ENCODE assay signal across 8 cellular contexts in genomic region chr3:139343895-139344856, GRCh38. TPM values are rescaled to one million over a fixed set of nuclear protein-coding genes. Genes with fewer than 3 reads are reported as not detected.
DNase-seq lines count a peak whose midpoint lies in the region; ATAC-seq and TF ChIP-seq lines count a peak whose summit lies in the region.

Gene MRPS22 (plus strand): TSS chr3:139344020. CDS start chr3:139344027, 7 bp downstream.

- H3K27me3 ChIP-seq in endodermal cell (ENCODE audit: control insufficient read depth, insufficient read depth, low read length, poor library complexity, severe bottlenecking) (peaks cover 34% of the 10 kb centered on the region), mesendoderm (ENCODE audit: insufficient read depth, low read length, poor library complexity) (no peaks in the 10 kb centered on the region)

- no peak within 1 kb of the TSS for H3K4ac ChIP-seq in mesendoderm (ENCODE audit: low read depth, low read length)

- peaks cover 12% of the 10 kb centered on the region for H3K79me1 ChIP-seq in mesendoderm (ENCODE audit: low read length)

- H3K9me3 Mint-ChIP-seq in endodermal cell = no peaks in the 10 kb centered on the region

- ATAC-seq in GM21360 (IDR thresholded peaks at IDR 0.05; ENCODE audit: unreplicated experiment) = peak; percentile 95

- H3K9ac ChIP-seq in endodermal cell (ENCODE audit: extremely low read depth, low read length, poor library complexity, severe bottlenecking) (peak within 1 kb of the TSS; percentile 82), mesendoderm (ENCODE audit: low read length) (peak within 1 kb of the TSS; percentile 90)

- H3K27me3 Mint-ChIP-seq in endodermal cell (ENCODE audit: insufficient read depth) = peaks cover 35% of the 10 kb centered on the region

- H3K36me3 ChIP-seq in endodermal cell (ENCODE audit: control insufficient read depth, insufficient read depth, low read length) (peaks cover 24% of the 10 kb centered on the region), mesendoderm (ENCODE audit: control insufficient read depth, insufficient read depth, low read length) (no peaks in the 10 kb centered on the region)

- H3K4me3 ChIP-seq in endodermal cell (ENCODE audit: low read length) = peak within 1 kb of the TSS; percentile 88
- H3K4me3 ChIP-seq in mesendoderm (ENCODE audit: low read length) = peak within 1 kb of the TSS; percentile 93

- H4K8ac ChIP-seq in mesendoderm (ENCODE audit: low read depth, low read length) = peak within 1 kb of the TSS; percentile 57

- no peak within 1 kb of the TSS for H4K5ac ChIP-seq in mesendoderm (ENCODE audit: low read length)

- H3K4me1 ChIP-seq in endodermal cell (ENCODE audit: control insufficient read depth, insufficient read depth, low read length) (peaks cover 8% of the 10 kb centered on the region), mesendoderm (ENCODE audit: control insufficient read depth, low read depth, low read length) (peaks cover 4% of the 10 kb centered on the region)

- H3K4me1 Mint-ChIP-seq in endodermal cell = peaks cover 3% of the 10 kb centered on the region

- no peak within 1 kb of the TSS for H3K23ac ChIP-seq in mesendoderm (ENCODE audit: low read length)

- H3K18ac ChIP-seq in mesendoderm (ENCODE audit: low read length) = no peak within 1 kb of the TSS

- H2BK5ac ChIP-seq in mesendoderm (ENCODE audit: low read length) = peak within 1 kb of the TSS; percentile 23

- DNase-seq in COLO668 (lab: John Stamatoyannopoulos, UW; ENCODE audit: unreplicated experiment) (peak; percentile 68), HT1080 (ENCODE audit: low read depth) (peak; percentile 90), NOMO-1 treated with DMSO at 0.1 percent for 48 hours (lab: John Stamatoyannopoulos, UW; ENCODE audit: unreplicated experiment) (peak; percentile 97), endodermal cell (peak; percentile 93), mesendoderm (peak; percentile 95)
- peak; percentile 65 to 74 for DNase-seq in activated CD8-positive, alpha-beta memory T cell treated with anti-CD3 and anti-CD28 coated beads for 4 hours (ENCODE audit: low read depth in 2 of 2)
- DNase-seq in stimulated activated CD8-positive, alpha-beta memory T cell treated with anti-CD3 and anti-CD28 coated beads, Interleukin-15, amount 100 ng/mL, for 1 hour (ENCODE audit: low read depth) = peak; percentile 63

- H2BK15ac ChIP-seq in mesendoderm (replicated peaks; ENCODE audit: low read depth) = no peak within 1 kb of the TSS

- H3K4me3 Mint-ChIP-seq in endodermal cell = no peak within 1 kb of the TSS

- no peak within 1 kb of the TSS for H2BK120ac ChIP-seq in mesendoderm (ENCODE audit: low read depth, low read length)

- H3K27ac Mint-ChIP-seq in endodermal cell = no peak within 1 kb of the TSS

- peaks cover 12% of the 10 kb centered on the region for H3K79me2 ChIP-seq in mesendoderm (ENCODE audit: control insufficient read depth, insufficient read depth, low read length)

- H3K56ac ChIP-seq in mesendoderm (ENCODE audit: low read length) = peak within 1 kb of the TSS; percentile 87

- no peak for TF ChIP-seq CTCF in endodermal cell (conservative IDR thresholded peaks at IDR 0.05)

- no peaks in the 10 kb centered on the region for H3K9me3 ChIP-seq in endodermal cell (ENCODE audit: control insufficient read depth, low read length)

- peak within 1 kb of the TSS; percentile 95 for H3K4me2 ChIP-seq in mesendoderm (ENCODE audit: low read length)

- H2AK5ac ChIP-seq in mesendoderm (ENCODE audit: low read length) = no peak within 1 kb of the TSS

- H3K27ac ChIP-seq in endodermal cell (ENCODE audit: low read depth, low read length) (no peak within 1 kb of the TSS), mesendoderm (ENCODE audit: low read depth, low read length) (peak within 1 kb of the TSS; percentile 31)

- WGBS in endodermal cell (ENCODE audit: insufficient coverage in 1 of 2, insufficient read length in 1 of 2), 2 experiments = 1 to 3% methylated on average over 25 to 37 of the region's 37 CpGs
- no CpG with 5 or more reads among the region's 37 CpGs for WGBS in mesendoderm (ENCODE audit: extremely low coverage, insufficient coverage, low lambda C conversion rate)

- H3K36me3 Mint-ChIP-seq in endodermal cell (ENCODE audit: low read depth) = peaks cover 15% of the 10 kb centered on the region

RNA-seq across cellular contexts. Expression of gene MRPS22, which starts in this region (rescaled TPM):
- 176 and 200 TPM in 2 replicates for total RNA-seq in HT1080 (2014; rRNA removed; shearing (Covaris generic))
- polyA plus RNA-seq in HT1080 (2015; cell fraction: cytosol; rRNA removed) = 131 and 153 TPM in 2 replicates
- polyA plus RNA-seq in HT1080 (2015; cell fraction: nucleus; rRNA removed) = 158 and 163 TPM in 2 replicates
- 10 to 100 TPM; 34.8 to 38.7 TPM for total RNA-seq in endodermal cell
- polyA plus RNA-seq in endodermal cell (2013, experiment 1 of 2) = 54.7 TPM
- 45.2 TPM for polyA plus RNA-seq in endodermal cell (2013, experiment 2 of 2)
- polyA plus RNA-seq in mesendoderm (2013, experiment 1 of 2) = 53.8 TPM
- 51.1 TPM for polyA plus RNA-seq in mesendoderm (2013, experiment 2 of 2)
